In the genomic region with DNA sequence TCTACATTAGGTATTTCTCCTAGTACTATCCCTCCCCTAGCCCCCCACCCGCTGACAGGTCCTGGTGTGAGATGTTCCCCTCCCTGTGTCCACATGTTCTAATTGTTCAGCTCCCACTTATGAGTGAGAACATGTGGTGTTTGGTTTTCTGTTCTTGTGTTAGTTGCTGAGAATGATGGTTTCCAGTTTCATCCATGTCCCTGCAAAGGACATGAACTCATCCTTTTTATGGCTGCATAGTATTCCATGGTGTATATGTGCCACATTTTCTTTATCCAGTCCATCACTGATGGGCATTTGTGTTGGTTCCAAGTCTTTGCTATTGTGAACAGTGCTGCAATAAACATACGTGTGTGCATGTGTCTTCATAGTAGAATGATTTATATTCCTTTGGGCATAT, we compare ENCODE assay signal across 6 cellular contexts. TPM values are rescaled to one million over a fixed set of nuclear protein-coding genes. Genes with fewer than 3 reads are reported as not detected.
"Had no signal": no experiment of that assay in that cellular context is flagged by ENCODE, and none has a peak within 500 bp of the region (broad histone marks: within the 10 kb centered on the region; RNA-seq: fewer than 3 reads in every experiment).

No MANE protein-coding gene starts in this region.

RNA-seq across cellular contexts. Expression of a gene that starts 26.0 kb away (rescaled TPM):
- total RNA-seq: dermis microvascular lymphatic vessel endothelial cell, endodermal cell, glomerular endothelial cell, kidney epithelial cell, myocyte had no signal
- polyA plus RNA-seq: keratinocyte had no signal
